In genomic region chr22:27542602-27543001, GRCh38 we compare ENCODE assay signal across 29 cellular contexts.
"Had no signal": no experiment of that assay in that cellular context is flagged by ENCODE, and none has a peak within 500 bp of the region (broad histone marks: within the 10 kb centered on the region; RNA-seq: fewer than 3 reads in every experiment).

No MANE protein-coding gene starts in this region.

- DNase-seq: activated CD4-positive, alpha-beta memory T cell treated with anti-CD3 and anti-CD28 coated beads for 36 hours; activated CD4-positive, alpha-beta T cell treated with anti-CD3 and anti-CD28 coated beads, Interleukin-2, amount 10 ng/mL, durations not matched to agents 24 days and 14 days; activated CD4-positive, CD25-positive, alpha-beta regulatory T cell treated with anti-CD3 and anti-CD28 coated beads, Interleukin-2, amount 50 U/mL, for 72 hours; activated CD8-positive, alpha-beta memory T cell treated with anti-CD3 and anti-CD28 coated beads, Interleukin-2, amount 50 U/mL, for 4 hours; activated effector memory CD4-positive, alpha-beta T cell treated with anti-CD3 and anti-CD28 coated beads, Interleukin-2, amount 50 U/mL, for 16 hours; activated naive CD4-positive, alpha-beta T cell treated with anti-CD3 and anti-CD28 coated beads for 36 hours; activated naive CD8-positive, alpha-beta T cell treated with anti-CD3 and anti-CD28 coated beads for 36 hours; activated T-cell treated with anti-CD3 and anti-CD28 coated beads, Interleukin-2, amount 50 U/mL, for 1 hour; caudate nucleus; islet precursor cell; left cardiac atrium; midbrain; naive thymus-derived CD4-positive, alpha-beta T cell; occipital lobe; right cardiac atrium; stimulated activated CD4-positive, alpha-beta T cell treated with anti-CD3 and anti-CD28 coated beads, Interleukin-15, amount 100 ng/mL, for 24 hours; stimulated activated CD4-positive, alpha-beta T cell treated with anti-CD3 and anti-CD28 coated beads, Interleukin-2, amount 100 ng/mL, for 24 hours; stimulated activated naive CD4-positive, alpha-beta T cell treated with Interleukin-2 at 50 U/mL for 16 hours; T1000; WERI-Rb-1 had no signal

- H3K4me3 Mint-ChIP-seq: activated CD4-positive, alpha-beta memory T cell treated with anti-CD3 and anti-CD28 coated beads for 36 hours; activated CD4-positive, alpha-beta T cell treated with anti-CD3 and anti-CD28 coated beads, Interleukin-2, amount 10 ng/mL, durations not matched to agents 24 days and 14 days; activated naive CD4-positive, alpha-beta T cell treated with anti-CD3 and anti-CD28 coated beads for 36 hours; activated naive CD8-positive, alpha-beta T cell treated with anti-CD3 and anti-CD28 coated beads for 36 hours; activated T-helper 1 cell treated with anti-CD3 and anti-CD28 coated beads, Interleukin-12 subunit alpha, Interleukin-12 subunit beta, Interleukin-2, Interleukin-4 antibody, amounts not matched to agents 30 ng/mL and 10 ng/mL and 1 ng/mL, durations not matched to agents 14 hours and 24 hours and 36 hours; brain; memory B cell; naive thymus-derived CD4-positive, alpha-beta T cell; neural crest cell had no signal

- H3K27ac Mint-ChIP-seq: activated CD4-positive, alpha-beta memory T cell treated with anti-CD3 and anti-CD28 coated beads for 36 hours; activated CD4-positive, alpha-beta T cell treated with anti-CD3 and anti-CD28 coated beads, Interleukin-2, amount 10 ng/mL, durations not matched to agents 24 days and 14 days; activated naive CD4-positive, alpha-beta T cell treated with anti-CD3 and anti-CD28 coated beads for 36 hours; activated naive CD8-positive, alpha-beta T cell treated with anti-CD3 and anti-CD28 coated beads for 36 hours; activated T-helper 1 cell treated with anti-CD3 and anti-CD28 coated beads, Interleukin-12 subunit alpha, Interleukin-12 subunit beta, Interleukin-2, Interleukin-4 antibody, amounts not matched to agents 30 ng/mL and 10 ng/mL and 1 ng/mL, durations not matched to agents 14 hours and 24 hours and 36 hours; memory B cell had no signal

- H3K27me3 ChIP-seq: ascending aorta had no signal

- H3K4me1 Mint-ChIP-seq: activated CD4-positive, alpha-beta T cell treated with anti-CD3 and anti-CD28 coated beads, Interleukin-2, amount 10 ng/mL, durations not matched to agents 24 days and 14 days; activated naive CD8-positive, alpha-beta T cell treated with anti-CD3 and anti-CD28 coated beads for 36 hours; memory B cell had no signal

- H3K36me3 Mint-ChIP-seq: activated CD4-positive, alpha-beta memory T cell treated with anti-CD3 and anti-CD28 coated beads for 36 hours; activated naive CD8-positive, alpha-beta T cell treated with anti-CD3 and anti-CD28 coated beads for 36 hours; brain; memory B cell; naive thymus-derived CD4-positive, alpha-beta T cell had no signal

- ATAC-seq: gastroesophageal sphincter; left cardiac atrium; naive thymus-derived CD4-positive, alpha-beta T cell; right cardiac atrium had no signal

- H3K4me3 ChIP-seq: ascending aorta, gastroesophageal sphincter, hepatocyte, tibial nerve had no signal

- H2AFZ ChIP-seq: hepatocyte, parathyroid adenoma had no signal

- H3K27ac ChIP-seq: ascending aorta, gastroesophageal sphincter, hepatocyte, parathyroid adenoma, tibial nerve, WERI-Rb-1 had no signal

- H3K36me3 ChIP-seq: ascending aorta, gastroesophageal sphincter, tibial nerve, WERI-Rb-1 had no signal

- H3K9me3 Mint-ChIP-seq: activated CD4-positive, alpha-beta memory T cell treated with anti-CD3 and anti-CD28 coated beads for 36 hours; activated CD4-positive, alpha-beta T cell treated with anti-CD3 and anti-CD28 coated beads, Interleukin-2, amount 10 ng/mL, durations not matched to agents 24 days and 14 days; activated naive CD4-positive, alpha-beta T cell treated with anti-CD3 and anti-CD28 coated beads for 36 hours; activated naive CD8-positive, alpha-beta T cell treated with anti-CD3 and anti-CD28 coated beads for 36 hours; activated T-helper 1 cell treated with anti-CD3 and anti-CD28 coated beads, Interleukin-12 subunit alpha, Interleukin-12 subunit beta, Interleukin-2, Interleukin-4 antibody, amounts not matched to agents 30 ng/mL and 10 ng/mL and 1 ng/mL, durations not matched to agents 14 hours and 24 hours and 36 hours; brain; memory B cell; neural crest cell had no signal

- H3K9ac ChIP-seq: parathyroid adenoma had no signal

- H3K9me3 ChIP-seq: ascending aorta, gastroesophageal sphincter, tibial nerve had no signal

- H3K27me3 Mint-ChIP-seq: activated CD4-positive, alpha-beta T cell treated with anti-CD3 and anti-CD28 coated beads, Interleukin-2, amount 10 ng/mL, durations not matched to agents 24 days and 14 days had no signal

- H3K4me2 ChIP-seq: hepatocyte had no signal

- H3K4me1 ChIP-seq: ascending aorta, parathyroid adenoma had no signal
